ENCODE assay signal across 8 cellular contexts in the genomic region with DNA sequence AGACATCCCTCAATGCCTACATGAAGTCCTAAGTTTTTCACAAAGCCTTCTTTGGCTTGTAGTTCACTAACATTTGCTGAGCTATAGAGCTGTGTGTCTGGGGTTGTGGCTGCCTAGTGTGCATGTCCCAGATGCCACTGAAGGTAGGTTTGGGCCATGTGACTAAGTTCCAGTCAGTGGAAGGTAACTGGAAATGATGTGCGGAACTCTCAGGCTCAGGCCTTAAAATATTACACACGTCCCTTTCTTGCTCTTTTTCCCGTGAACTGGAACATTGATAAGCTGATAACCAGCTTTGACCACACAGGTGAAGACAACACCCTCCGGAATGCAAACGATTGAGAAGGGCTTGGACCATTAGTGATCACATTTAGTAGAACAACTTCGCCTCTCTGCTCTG.
"Had no signal": no experiment of that assay in that cellular context is flagged by ENCODE, and none has a peak within 500 bp of the region (broad histone marks: within the 10 kb centered on the region; RNA-seq: fewer than 3 reads in every experiment).

No MANE protein-coding gene starts in this region.

- H3K4me3 Mint-ChIP-seq: HFFc6 had no signal

- H3K27ac Mint-ChIP-seq: HFFc6 had no signal

- DNase-seq: GM23248, GOT3, H7, HFFc6, IMR-90 had no signal

- H3K36me3 ChIP-seq: HAP-1 had no signal

- FAIRE-seq: HTR-8/SVneo, K562 had no signal

- H3K4me3 ChIP-seq: GM23248, HAP-1, K562 had no signal
